Comparison of ENCODE assay signal across 8 cellular contexts in the genomic region with DNA sequence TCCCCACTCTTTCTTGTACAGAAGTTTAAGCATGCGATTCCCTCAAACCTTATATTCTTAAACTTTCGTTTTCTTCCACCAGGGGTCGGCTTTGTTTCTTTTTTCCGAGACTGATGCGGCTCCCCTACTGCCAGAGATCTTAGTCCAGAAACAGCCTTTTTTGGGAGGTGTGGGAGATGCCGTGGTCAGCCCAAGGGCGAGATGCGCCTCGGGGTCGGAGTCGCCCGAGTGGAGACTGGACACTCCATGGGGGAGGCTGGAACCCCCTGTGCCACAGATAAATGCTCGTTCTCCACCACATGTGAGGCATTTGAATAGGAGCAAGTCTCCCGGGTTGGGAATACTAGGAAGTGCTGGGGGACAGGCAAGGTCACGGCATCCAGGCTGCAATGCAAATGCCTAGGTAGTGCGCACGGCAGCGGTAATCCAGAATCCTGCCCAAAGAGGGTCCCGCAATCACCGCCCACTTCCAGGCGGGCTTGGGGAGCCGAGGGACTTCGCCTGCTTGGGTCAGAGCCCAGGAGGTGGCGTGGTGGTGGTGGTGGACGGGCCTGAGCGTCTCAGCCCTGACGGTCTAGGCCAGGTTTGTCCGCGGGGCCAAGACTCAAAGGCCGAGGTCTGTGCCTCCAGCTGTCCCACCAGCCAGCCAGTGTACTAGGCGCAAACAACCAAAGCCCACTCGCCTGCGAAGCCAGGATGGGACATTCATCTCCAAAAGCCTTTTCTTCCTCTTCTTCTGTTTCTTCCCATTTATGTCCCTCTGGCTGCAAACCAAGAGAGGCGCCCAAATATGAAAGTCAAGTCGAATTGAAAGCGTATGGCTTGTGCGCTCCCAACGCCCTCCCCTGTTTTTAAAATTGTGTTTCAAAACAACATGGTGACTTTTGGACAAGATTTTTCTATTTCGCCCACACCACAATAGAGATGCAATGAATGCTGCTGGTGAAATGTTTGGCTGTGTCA. TPM values are rescaled to one million over a fixed set of nuclear protein-coding genes. Genes with fewer than 3 reads are reported as not detected.
DNase-seq lines count a peak whose midpoint lies in the region; ATAC-seq and TF ChIP-seq lines count a peak whose summit lies in the region.

No MANE protein-coding gene starts in this region.

- ATAC-seq in stimulated activated effector memory CD8-positive, alpha-beta T cell treated with anti-CD3 and anti-CD28 coated beads, Interleukin-12 subunit alpha, Interleukin-12 subunit beta, amount 100 ng/mL, for 72 hours: no peak
- no peak for ATAC-seq in GM19397 (IDR thresholded peaks at IDR 0.05; ENCODE audit: unreplicated experiment)
- no peak for ATAC-seq in GM18858 (IDR thresholded peaks at IDR 0.05; ENCODE audit: unreplicated experiment)

- peak; percentile 30 for DNase-seq in COR-L47 (lab: John Stamatoyannopoulos, UW)
- peak; percentile 52 for DNase-seq in HCEC 1CT
- DNase-seq in NT2/D1 (ENCODE audit: low read depth, low spot score): no peak
- peak; percentile 57 for DNase-seq in iris pigment epithelial cell (ENCODE audit: low read depth)
- peak in 1 of 2 donors; percentile 54 for DNase-seq in stimulated activated effector memory CD8-positive, alpha-beta T cell treated with anti-CD3 and anti-CD28 coated beads, Interleukin-12 subunit alpha, Interleukin-12 subunit beta, amount 100 ng/mL, for 72 hours (ENCODE audit: low spot score in 2 of 2)

- peaks cover 45% of the 10 kb centered on the region for H3K4me1 Mint-ChIP-seq in brain
- H3K4me1 Mint-ChIP-seq in stimulated activated effector memory CD8-positive, alpha-beta T cell treated with anti-CD3 and anti-CD28 coated beads, Interleukin-12 subunit alpha, Interleukin-12 subunit beta, amount 100 ng/mL, for 72 hours: peaks cover 47% of the 10 kb centered on the region

- H3K4me3 ChIP-seq in NT2/D1 (ENCODE audit: insufficient read length, low read depth): peak overlapping the region; percentile 44

- peaks cover 0 to 6% (median 3%) of the 10 kb centered on the region in 5 experiments for H3K9me3 Mint-ChIP-seq in brain
- no peaks in the 10 kb centered on the region for H3K9me3 Mint-ChIP-seq in stimulated activated effector memory CD8-positive, alpha-beta T cell treated with anti-CD3 and anti-CD28 coated beads, Interleukin-12 subunit alpha, Interleukin-12 subunit beta, amount 100 ng/mL, for 72 hours

- peaks cover 54% of the 10 kb centered on the region for H3K27me3 Mint-ChIP-seq in brain

- no peak overlapping the region for H3K9ac ChIP-seq in NT2/D1 (ENCODE audit: insufficient read length, low read depth)

- peak; percentile 83 to 84 for TF ChIP-seq CTCF in brain (conservative IDR thresholded peaks at IDR 0.05)

- H3K36me3 Mint-ChIP-seq in brain: no peaks in the 10 kb centered on the region
- H3K36me3 Mint-ChIP-seq in stimulated activated effector memory CD8-positive, alpha-beta T cell treated with anti-CD3 and anti-CD28 coated beads, Interleukin-12 subunit alpha, Interleukin-12 subunit beta, amount 100 ng/mL, for 72 hours: no peaks in the 10 kb centered on the region

- H3K9me3 ChIP-seq in NT2/D1 (ENCODE audit: insufficient read depth, low read length): no peaks in the 10 kb centered on the region

- peak overlapping the region; percentile 43 to 81 (median 59) for H3K4me3 Mint-ChIP-seq in brain
- peak overlapping the region; percentile 77 for H3K4me3 Mint-ChIP-seq in stimulated activated effector memory CD8-positive, alpha-beta T cell treated with anti-CD3 and anti-CD28 coated beads, Interleukin-12 subunit alpha, Interleukin-12 subunit beta, amount 100 ng/mL, for 72 hours

- H3K36me3 ChIP-seq in NT2/D1 (ENCODE audit: insufficient read depth, insufficient read length, low read length): no peaks in the 10 kb centered on the region

- peaks cover 70% of the 10 kb centered on the region for H3K27me3 ChIP-seq in NT2/D1 (ENCODE audit: insufficient read depth, insufficient read length)

- peaks cover 8% of the 10 kb centered on the region for H3K4me1 ChIP-seq in NT2/D1 (ENCODE audit: insufficient read depth, insufficient read length)

- peak overlapping the region in 1 of 5 experiments; percentile 21 for H3K27ac Mint-ChIP-seq in brain
- H3K27ac Mint-ChIP-seq in stimulated activated effector memory CD8-positive, alpha-beta T cell treated with anti-CD3 and anti-CD28 coated beads, Interleukin-12 subunit alpha, Interleukin-12 subunit beta, amount 100 ng/mL, for 72 hours: no peak overlapping the region

RNA-seq across cellular contexts. Expression of a gene that starts 39.3 kb away (rescaled TPM):
- polyA plus RNA-seq in brain (ENCODE audit: insufficient read depth, low read depth, low replicate concordance): 3.2 TPM

RNA-seq across cellular contexts. Expression of a gene that starts 52.0 kb away (rescaled TPM):
- 3.0 TPM for polyA plus RNA-seq in brain (ENCODE audit: insufficient read depth, low read depth, low replicate concordance)
